1 cellular context compared by ENCODE assay signal in the genomic region with DNA sequence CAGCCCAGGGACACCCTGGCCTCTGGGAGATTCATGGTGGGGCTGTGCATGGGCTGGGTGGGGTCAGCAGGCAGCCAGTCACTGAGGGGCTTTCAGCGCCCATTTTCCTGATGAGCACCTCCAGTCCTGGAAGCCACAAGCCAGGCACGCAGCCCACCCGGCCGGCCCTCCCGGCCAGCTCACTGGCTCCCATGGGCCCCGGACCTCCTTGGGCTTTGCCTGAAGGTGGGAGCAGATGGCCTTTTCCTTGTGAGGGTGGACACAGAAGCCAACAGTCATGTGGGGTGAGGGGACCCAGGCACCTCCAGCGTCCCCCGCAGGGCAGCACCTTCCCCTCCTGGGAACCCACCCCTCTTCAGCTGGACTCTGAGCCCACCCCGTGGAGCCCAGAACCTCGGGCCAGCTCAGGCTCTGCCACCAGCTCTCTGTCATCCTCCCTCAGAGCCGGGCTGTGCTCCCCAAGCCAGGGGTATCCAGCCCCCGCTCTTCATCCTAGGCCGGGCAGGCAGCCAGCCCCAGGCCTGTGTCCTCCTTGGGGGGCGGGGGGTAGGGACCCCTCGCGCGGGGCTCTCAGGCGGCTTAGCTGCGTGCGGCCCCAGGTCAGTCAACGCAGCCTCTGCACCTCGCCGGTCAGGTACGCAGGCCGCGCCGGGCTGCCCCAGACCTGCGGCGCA.
A peak's percentile ranks its signal among the peaks of the same experiment; 100 is the strongest.
TF ChIP-seq lines count a peak whose summit lies in the region.

No MANE protein-coding gene starts in this region.

TF ChIP-seq in neural cell, 6 proteins besides CTCF, POLR2A, EP300 and RAD21:
- TF ChIP-seq SMC3 (conservative IDR thresholded peaks at IDR 0.05; ENCODE audit: poor library complexity) (no peak), TAF1 (IDR thresholded peaks at IDR 0.05; ENCODE audit: low read depth) (no peak), EZH2 (IDR thresholded peaks at IDR 0.05; ENCODE audit: borderline replicate concordance, insufficient read depth, low read length, poor library complexity, severe bottlenecking) (peak; percentile 51), POLR2AphosphoS5 (IDR thresholded peaks at IDR 0.05) (no peak)
